In the genomic region with DNA sequence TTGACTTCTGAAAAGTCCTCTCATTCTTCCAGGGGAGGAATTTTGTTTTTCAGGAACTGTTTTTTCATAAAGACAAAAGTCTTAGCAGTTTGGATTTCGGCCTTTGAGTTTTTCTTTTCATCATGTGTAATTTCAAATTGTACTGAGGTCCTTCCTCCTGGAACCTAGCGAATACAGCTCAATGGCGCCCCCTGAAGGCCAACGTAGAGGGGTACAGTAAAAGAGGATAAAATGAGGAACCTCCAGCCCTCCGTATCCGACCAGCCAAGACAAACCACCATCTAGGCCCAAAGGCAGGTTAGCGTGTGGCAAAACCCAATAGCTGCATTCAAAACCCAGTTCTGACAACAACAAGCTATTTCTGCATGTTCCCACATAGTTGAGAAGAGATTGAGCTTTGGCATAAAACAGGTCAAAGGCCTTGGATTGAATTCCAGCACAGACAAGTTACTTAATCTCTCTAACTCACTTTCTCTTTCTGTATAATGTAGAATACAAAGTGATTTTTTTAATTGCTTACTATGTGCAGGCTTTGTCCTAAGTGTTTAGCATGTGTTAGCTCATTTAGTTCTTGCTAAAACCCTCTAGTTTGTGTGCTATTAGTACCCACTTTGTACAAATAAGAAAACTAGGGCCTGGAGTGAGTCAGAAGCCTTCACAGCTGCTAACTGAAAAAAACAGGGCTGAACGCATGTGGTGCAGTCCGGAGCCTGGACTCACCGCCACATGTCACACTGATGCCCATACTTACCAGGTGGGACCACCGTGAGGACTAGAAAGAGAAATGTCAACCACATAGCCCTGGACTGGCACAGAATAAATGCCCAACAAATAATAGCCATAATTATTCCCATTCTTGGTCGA, we compare ENCODE assay signal across 8 cellular contexts. TPM values are rescaled to one million over a fixed set of nuclear protein-coding genes. Genes with fewer than 3 reads are reported as not detected.
A peak's percentile ranks its signal among the peaks of the same experiment; 100 is the strongest.
DNase-seq lines count a peak whose midpoint lies in the region; TF ChIP-seq lines count a peak whose summit lies in the region.

No MANE protein-coding gene starts in this region.

- peaks cover 69% of the 10 kb centered on the region for H3K4me1 Mint-ChIP-seq in activated naive CD8-positive, alpha-beta T cell (ENCODE audit: low read depth)

- H3K4me2 ChIP-seq in Loucy (ENCODE audit: low read depth, low read length, poor library complexity, severe bottlenecking), result peak overlapping the region; percentile 29

- intact Hi-C loops in vagina (cut with DNase I), result no loop called here

- H3K4me1 ChIP-seq in Loucy (ENCODE audit: insufficient read depth, low read length, poor library complexity, severe bottlenecking) (peaks cover 28% of the 10 kb centered on the region), cardiac muscle cell (ENCODE audit: low read depth) (peaks cover 11% of the 10 kb centered on the region), vagina (peaks cover 10% of the 10 kb centered on the region)

- peak overlapping the region; percentile 53; the same call in 1 of the 2 replicates for H2AFZ ChIP-seq in Loucy (ENCODE audit: low read length)

- H3K9me3 Mint-ChIP-seq in activated naive CD8-positive, alpha-beta T cell (ENCODE audit: low read depth), result no peaks in the 10 kb centered on the region

- no peak overlapping the region for H3K4me3 ChIP-seq in Loucy (ENCODE audit: low read length, poor library complexity, severe bottlenecking)
- no peak overlapping the region for H3K4me3 ChIP-seq in cardiac muscle cell
- no peak overlapping the region for H3K4me3 ChIP-seq in vagina

- H3K9me2 ChIP-seq in Loucy (replicated peaks; ENCODE audit: low read depth, low read length), result no peaks in the 10 kb centered on the region

- H3K27ac Mint-ChIP-seq in activated naive CD8-positive, alpha-beta T cell, result peak overlapping the region; percentile 97

- TF ChIP-seq CTCF in Loucy (conservative IDR thresholded peaks at IDR 0.05; ENCODE audit: low read length), result peak; percentile 91
- peak; percentile 82 for TF ChIP-seq CTCF in cardiac muscle cell (IDR thresholded peaks at IDR 0.05; ENCODE audit: low read depth, low read length)
- peak; percentile 67 to 91 (median 73) for TF ChIP-seq CTCF in vagina (IDR thresholded peaks at IDR 0.05)

- no peaks in the 10 kb centered on the region for H4K20me1 ChIP-seq in Loucy (ENCODE audit: insufficient read depth, low read length, poor library complexity, severe bottlenecking)

- no peak overlapping the region for H3K27ac ChIP-seq in cardiac muscle cell
- H3K27ac ChIP-seq in vagina, result peak overlapping the region; percentile 49

- peak overlapping the region; percentile 40 for H3K9ac ChIP-seq in Loucy (ENCODE audit: low read depth, low read length, poor library complexity, severe bottlenecking)

- H3K36me3 Mint-ChIP-seq in activated naive CD8-positive, alpha-beta T cell, result no peaks in the 10 kb centered on the region

- no peak for TF ChIP-seq POLR2A in vagina (IDR thresholded peaks at IDR 0.05)

- H3K27me3 ChIP-seq in Loucy (ENCODE audit: insufficient read depth, low read length, poor library complexity, severe bottlenecking) (no peaks in the 10 kb centered on the region), cardiac muscle cell (peaks cover 37% of the 10 kb centered on the region), vagina (no peaks in the 10 kb centered on the region)

- peak overlapping the region; percentile 81 for H3K4me3 Mint-ChIP-seq in activated naive CD8-positive, alpha-beta T cell

- no peaks in the 10 kb centered on the region for H3K9me3 ChIP-seq in Loucy (ENCODE audit: insufficient read depth, low read depth, low read length)
- no peaks in the 10 kb centered on the region for H3K9me3 ChIP-seq in cardiac muscle cell (ENCODE audit: low read depth)
- no peaks in the 10 kb centered on the region for H3K9me3 ChIP-seq in vagina

- H3K36me3 ChIP-seq in Loucy (ENCODE audit: insufficient read depth, low read length), result no peaks in the 10 kb centered on the region
- H3K36me3 ChIP-seq in cardiac muscle cell, result no peaks in the 10 kb centered on the region
- H3K36me3 ChIP-seq in vagina, result no peaks in the 10 kb centered on the region

- H3K27me3 Mint-ChIP-seq in activated naive CD8-positive, alpha-beta T cell, result no peaks in the 10 kb centered on the region

- H3F3A ChIP-seq in Loucy (ENCODE audit: low read depth), result no peaks in the 10 kb centered on the region

- no peaks in the 10 kb centered on the region for H3K79me2 ChIP-seq in Loucy (ENCODE audit: insufficient read depth, low read length)

- peak; percentile 78 for DNase-seq in ELF-1 (ENCODE audit: low read depth, low spot score)
- DNase-seq in GOT3 (lab: John Stamatoyannopoulos, UW), result peak; percentile 7
- DNase-seq in SKM-1 (lab: John Stamatoyannopoulos, UW; ENCODE audit: unreplicated experiment), result peak; percentile 76
- DNase-seq in cardiac muscle cell (ENCODE audit: low read depth in 1 of 2, low spot score in 1 of 2), result peak; percentile 85 to 91
- peak; percentile 71 for DNase-seq in pulmonary artery endothelial cell (ENCODE audit: low read depth, low spot score)
- DNase-seq in vagina (ENCODE audit: extremely low spot score in 2 of 2), result peak in 1 of 2 donors; percentile 89

RNA-seq across cellular contexts. Expression of gene ETS1, which starts 43.2 kb away (rescaled TPM):
- total RNA-seq in cardiac muscle cell (4.1 and 10.2 TPM in 2 replicates), pulmonary artery endothelial cell (77.0 and 89.8 TPM in 2 replicates), vagina (51.6 TPM)
- 1.7 and 4.1 TPM in 2 replicates for polyA plus RNA-seq in cardiac muscle cell
